30 cellular contexts compared by ENCODE assay signal in the genomic region with DNA sequence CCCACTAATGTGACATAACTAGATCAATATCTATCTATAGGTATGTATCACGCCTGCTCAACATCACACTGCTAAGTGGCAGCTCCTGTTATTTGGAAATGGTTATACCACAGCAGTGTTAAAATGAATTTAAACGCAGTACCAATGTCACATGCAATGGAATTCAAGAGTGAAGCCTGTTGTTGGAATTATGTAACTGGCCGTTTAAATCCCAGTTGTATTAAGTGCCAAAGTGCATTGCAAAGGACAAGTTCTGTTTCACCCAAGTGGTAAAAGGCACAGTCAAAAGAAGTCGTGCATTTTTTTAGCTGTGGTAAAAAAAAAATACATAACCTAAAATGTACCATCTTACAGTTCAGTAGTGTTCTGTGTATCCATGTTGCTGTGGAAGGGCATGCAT. TPM values are rescaled to one million over a fixed set of nuclear protein-coding genes. Genes with fewer than 3 reads are reported as not detected.
A peak's percentile ranks its signal among the peaks of the same experiment; 100 is the strongest.
DNase-seq lines count a peak whose midpoint lies in the region; ATAC-seq and TF ChIP-seq lines count a peak whose summit lies in the region.
"Had no signal": no experiment of that assay in that cellular context is flagged by ENCODE, and none has a peak within 500 bp of the region (broad histone marks: within the 10 kb centered on the region; RNA-seq: fewer than 3 reads in every experiment).

No MANE protein-coding gene starts in this region.

- no peak for TF ChIP-seq CTCF in breast epithelium (IDR thresholded peaks at IDR 0.05)
- TF ChIP-seq CTCF in mammary epithelial cell (conservative IDR thresholded peaks at IDR 0.05 in 1 of 2, IDR thresholded peaks at IDR 0.05 in 1 of 2; ENCODE audit: extremely low read depth in 1 of 2, insufficient read depth in 1 of 2, low read depth in 1 of 2, low read length in 2 of 2), result no peak
- TF ChIP-seq CTCF in type B pancreatic cell (conservative IDR thresholded peaks at IDR 0.05), result no peak
- no peak for TF ChIP-seq CTCF in heart left ventricle (IDR thresholded peaks at IDR 0.05)

- in situ Hi-C loops in mammary epithelial cell (cut with MboI; ENCODE audit: low sequenced_read_pairs in 2 of 2), result loop anchor here in 1 of 2 donors (25.0 kb wide), 1 partner anchor 262 kb away; no protein-coding TSS in a partner anchor

- ATAC-seq in heart left ventricle, result no peak
- ATAC-seq: HepG2, Panc1 had no signal

- H3K4me3 ChIP-seq in breast epithelium (peak overlapping the region in 2 of 3 donors; percentile 69 to 84), mammary epithelial cell (replicated peaks in 1 of 3; ENCODE audit: insufficient read depth in 1 of 3, low read depth in 2 of 3, low read length in 3 of 3) (no peak overlapping the region), neuron (ENCODE audit: low read length) (peak overlapping the region; percentile 90), heart left ventricle (no peak overlapping the region)

- H4K20me1 ChIP-seq in mammary epithelial cell (ENCODE audit: insufficient read depth, low read length), result no peaks in the 10 kb centered on the region

- no peak overlapping the region for H2AFZ ChIP-seq in mammary epithelial cell (ENCODE audit: low read depth, low read length)
- no peak overlapping the region for H2AFZ ChIP-seq in neuron (ENCODE audit: low read depth, low read length)

- intact Hi-C loops in breast epithelium (cut with DNase I; ENCODE audit: low total_unique reads) (no loop called here), mammary epithelial cell (cut with micrococcal nuclease) (loop anchor here (5.0 kb wide), 1 partner anchor 742 kb away; no protein-coding TSS in a partner anchor), heart left ventricle (cut with DNase I) (no loop called here)

- H3K4me2 ChIP-seq in mammary epithelial cell (ENCODE audit: insufficient read depth, low read depth, low read length), result no peak overlapping the region

- H3K4me1 Mint-ChIP-seq in type B pancreatic cell (ENCODE audit: unreplicated experiment), result peaks cover 16% of the 10 kb centered on the region

- DNase-seq in breast epithelium (ENCODE audit: low spot score in 2 of 2) (no peak), mammary epithelial cell (no peak), type B pancreatic cell (ENCODE audit: extremely low spot score, unreplicated experiment) (no peak), AG20443 (ENCODE audit: low spot score) (no peak), iPS-NIHi7 (ENCODE audit: extremely low spot score) (no peak), heart left ventricle (no peak)
- DNase-seq: BE2C; CD8-positive, alpha-beta memory T cell; DMS 273 treated with DMSO at 0.1 percent for 48 hours; DMS79; EL; GF-D8; Karpas-422; NCI-H1092 treated with DMSO at 0.1 percent for 48 hours; NCI-H1436; NCI-H187; NCI-H2081 treated with DMSO at 0.1 percent for 48 hours; NCI-H2171; NCI-H226; NCI-H510A; NCI-H69; SHP77 had no signal

- no peak overlapping the region for H3K27ac Mint-ChIP-seq in type B pancreatic cell
- H3K27ac Mint-ChIP-seq: CD14-positive monocyte; CD8-positive, alpha-beta memory T cell had no signal

- CTCF ChIA-PET in mammary epithelial cell (lab: Charles Lee; ENCODE audit: low non-redundant PET), result no interaction called here

- H3K9ac ChIP-seq in mammary epithelial cell (ENCODE audit: insufficient read depth, low read length), result no peak overlapping the region

- H3K9me3 Mint-ChIP-seq in type B pancreatic cell, result no peaks in the 10 kb centered on the region

- H3K79me2 ChIP-seq in mammary epithelial cell (ENCODE audit: insufficient read depth, low read length), result no peaks in the 10 kb centered on the region

- 17% methylated on average over 4 of the region's 4 CpGs for WGBS in mammary epithelial cell (ENCODE audit: low coverage, missing lambda C conversion rate)
- 59 to 70% (median 66%) methylated on average over 4 of the region's 4 CpGs for WGBS in heart left ventricle, 4 donors

- H3K9me3 ChIP-seq in breast epithelium, result no peaks in the 10 kb centered on the region
- H3K9me3 ChIP-seq in mammary epithelial cell (replicated peaks; ENCODE audit: insufficient read depth, low read length), result no peaks in the 10 kb centered on the region
- no peaks in the 10 kb centered on the region for H3K9me3 ChIP-seq in neuron (ENCODE audit: low read length)
- H3K9me3 ChIP-seq in heart left ventricle, result no peaks in the 10 kb centered on the region
- H3K9me3 ChIP-seq: BE2C had no signal

- H3K4me1 ChIP-seq in breast epithelium, result no peaks in the 10 kb centered on the region
- H3K4me1 ChIP-seq in mammary epithelial cell (ENCODE audit: insufficient read depth, low read length), result peaks cover 21% of the 10 kb centered on the region
- peaks cover 54% of the 10 kb centered on the region for H3K4me1 ChIP-seq in neuron (ENCODE audit: insufficient read depth, low read length)
- peaks cover 0 to 21% (median 7%) of the 10 kb centered on the region in 12 donors for H3K4me1 ChIP-seq in heart left ventricle
- H3K4me1 ChIP-seq: BE2C had no signal

- H3K36me3 ChIP-seq in breast epithelium (no peaks in the 10 kb centered on the region), mammary epithelial cell (ENCODE audit: insufficient read depth, low read length) (no peaks in the 10 kb centered on the region), neuron (ENCODE audit: insufficient read depth, low read length) (peaks cover 9% of the 10 kb centered on the region), heart left ventricle (no peaks in the 10 kb centered on the region)
- H3K36me3 ChIP-seq: BE2C had no signal

- peak overlapping the region; percentile 80 for H3K4me3 Mint-ChIP-seq in type B pancreatic cell
- H3K4me3 Mint-ChIP-seq: CD14-positive monocyte; CD8-positive, alpha-beta memory T cell had no signal

- peaks cover 15% of the 10 kb centered on the region for H3K36me3 Mint-ChIP-seq in type B pancreatic cell
- H3K36me3 Mint-ChIP-seq: CD14-positive monocyte; CD8-positive, alpha-beta memory T cell had no signal

- no TSS peak for BruUV-seq in mammary epithelial cell (replicated peaks; lab: Mats Ljungman, UMichigan)

- no peak for TF ChIP-seq POLR2A in breast epithelium (IDR thresholded peaks at IDR 0.05)
- TF ChIP-seq POLR2A in heart left ventricle (IDR thresholded peaks at IDR 0.05), result no peak

- peak overlapping the region; percentile 38 to 96 for H3K27ac ChIP-seq in breast epithelium
- no peak overlapping the region for H3K27ac ChIP-seq in mammary epithelial cell (ENCODE audit: insufficient read depth, low read depth, low read length)
- peak overlapping the region; percentile 48 for H3K27ac ChIP-seq in layer of hippocampus (ENCODE audit: low read depth, low read length)
- no peak overlapping the region for H3K27ac ChIP-seq in heart left ventricle
- H3K27ac ChIP-seq: 22Rv1, RWPE1 had no signal

- dilution Hi-C loops in mammary epithelial cell (cut with HindIII; ENCODE audit: low sequenced_read_pairs), result no loop called here

- H3K27me3 ChIP-seq in breast epithelium, result peaks cover 3 to 9% of the 10 kb centered on the region in 2 donors
- peaks cover 10% of the 10 kb centered on the region for H3K27me3 ChIP-seq in mammary epithelial cell (ENCODE audit: insufficient read depth, low read length)
- no peaks in the 10 kb centered on the region for H3K27me3 ChIP-seq in layer of hippocampus (ENCODE audit: control insufficient read depth, insufficient read depth, low read length)
- H3K27me3 ChIP-seq in neuron (ENCODE audit: insufficient read depth, low read length), result no peaks in the 10 kb centered on the region
- H3K27me3 ChIP-seq in heart left ventricle, result peaks cover 0 to 27% (median 10%) of the 10 kb centered on the region in 9 donors

- H3K27me3 Mint-ChIP-seq in type B pancreatic cell, result peaks cover 49% of the 10 kb centered on the region

RNA-seq across cellular contexts. Expression of gene NTRK2, which starts 4.3 kb away (rescaled TPM):
- 100 to 1,000 TPM in 2 of 3 donors, 10 to 100 TPM in 1; 25.9 to 134 (median 112) TPM for total RNA-seq in breast epithelium
- 1 to 10 TPM in 1 of 2 donors, under 1 TPM in 1; 0.07 to 1.5 TPM for total RNA-seq in mammary epithelial cell
- 0.07 TPM for polyA plus RNA-seq in mammary epithelial cell
- not detected for polyA minus RNA-seq in mammary epithelial cell
- total RNA-seq in type B pancreatic cell (ENCODE audit: low replicate concordance), result 8.4 and 122 TPM in 2 replicates
- 10 to 100 TPM in 1 of 9 donors, 1 to 10 TPM in 7, under 1 TPM in 1; 0.86 to 16.0 (median 3.9) TPM for total RNA-seq in heart left ventricle
- 1 to 10 TPM; 1.1 to 1.3 TPM for polyA plus RNA-seq in heart left ventricle
- total RNA-seq: HepG2, HT1080 had no signal
- polyA plus RNA-seq: CD14-positive monocyte; CD8-positive, alpha-beta memory T cell; HepG2 had no signal

Comparison
In these comparisons a context has a peak if more than half of its experiments do, and no peak if none do; other contexts are left out.
1. H3K27ac ChIP-seq: peak in breast epithelium (2 of 2) and layer of hippocampus (single experiment); none in mammary epithelial cell (single experiment) and heart left ventricle (0 of 12).
2. H3K4me3 ChIP-seq: peak in breast epithelium (2 of 3) and neuron (single experiment); none in mammary epithelial cell (0 of 3) and heart left ventricle (0 of 12).